In the genomic region with DNA sequence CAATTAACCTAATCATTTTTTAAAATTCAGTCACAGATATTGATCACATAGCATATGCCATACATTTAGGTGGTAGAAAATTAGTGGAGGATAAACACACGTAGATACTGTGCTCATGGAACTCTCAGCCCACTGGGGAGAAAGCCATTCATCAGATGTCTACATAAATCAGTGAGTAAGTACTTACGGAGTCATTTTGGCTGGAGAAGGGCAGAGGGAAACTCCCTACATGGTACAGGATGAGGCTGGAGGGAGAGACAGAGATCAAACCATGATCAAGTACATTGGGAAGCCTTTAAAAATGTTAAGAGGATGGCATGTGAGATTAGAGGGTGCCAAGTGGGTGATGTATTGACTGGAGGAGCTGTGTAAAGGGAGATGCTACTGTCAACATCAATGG, we compare ENCODE assay signal across 1 cellular context.
TF ChIP-seq lines count a peak whose summit lies in the region.

No MANE protein-coding gene starts in this region.

TF ChIP-seq in IMR-90, 13 proteins besides CTCF, POLR2A, EP300 and RAD21 (continued from another document):
- no peak for TF ChIP-seq RFX5 (IDR thresholded peaks at IDR 0.05; ENCODE audit: low read depth, low read length)
